ENCODE assay signal across 29 cellular contexts in genomic region chr6:3352678-3353077, GRCh38.
A peak's percentile ranks its signal among the peaks of the same experiment; 100 is the strongest.
DNase-seq lines count a peak whose midpoint lies in the region; ATAC-seq, FAIRE-seq and TF ChIP-seq lines count a peak whose summit lies in the region.
"Had no signal": no experiment of that assay in that cellular context is flagged by ENCODE, and none has a peak within 500 bp of the region (broad histone marks: within the 10 kb centered on the region; RNA-seq: fewer than 3 reads in every experiment).

No MANE protein-coding gene starts in this region.

- no peak for TF ChIP-seq POLR2A in GM12891 (IDR thresholded peaks at IDR 0.05; ENCODE audit: low read depth, low read length)

- no peaks in the 10 kb centered on the region for H3F3A ChIP-seq in OCI-LY1 (ENCODE audit: insufficient read depth, low read length)

- TF ChIP-seq CTCF in OCI-LY1 (IDR thresholded peaks at IDR 0.05; ENCODE audit: low read length) (no peak), D721Med (IDR thresholded peaks at IDR 0.05; ENCODE audit: insufficient read depth, missing control alignments) (no peak)

- FAIRE-seq in GM12891 (lab: Jason Lieb, UNC), result no peak
- FAIRE-seq in D721Med (lab: Jason Lieb, UNC), result no peak
- FAIRE-seq: H54 had no signal

- DNase-seq in GM12891 (ENCODE audit: insufficient read length, low spot score) (no peak), germinal center (ENCODE audit: low spot score) (peak; percentile 25), posterior vena cava (ENCODE audit: low spot score) (peak; percentile 26), D721Med (ENCODE audit: insufficient read length, low spot score) (no peak)
- no peak for DNase-seq in activated effector memory CD4-positive, alpha-beta T cell treated with anti-CD3 and anti-CD28 coated beads, Interleukin-2, amount 50 U/mL, for 16 hours
- DNase-seq: activated B cell treated with CpG ODN at 0.5 μM for 24 hours; activated CD4-positive, alpha-beta T cell treated with anti-CD3 and anti-CD28 coated beads, Interleukin-2, amount 50 U/mL, for 1 hour; activated CD8-positive, alpha-beta memory T cell treated with anti-CD3 and anti-CD28 coated beads, Interleukin-2, amount 10 ng/mL, durations not matched to agents 7 days and 5 days; activated naive CD4-positive, alpha-beta T cell treated with Interleukin-2 at 50 U/mL for 16 hours; activated T-cell treated with anti-CD3 and anti-CD28 coated beads, Interleukin-2, amount 50 U/mL, for 72 hours; Calu3; effector CD8-positive, alpha-beta T cell; erythroblast; KG1; natural killer cell; NCI-H1436 treated with DMSO at 0.1 percent for 48 hours; NK-92 treated with Interleukin-12 subunit alpha and Interleukin-12 subunit beta, amount 100 ng/mL, for 24 hours; ovary; Peyer's patch; SIG-M5; spleen; stimulated activated CD4-positive, alpha-beta T cell treated with anti-CD3 and anti-CD28 coated beads, Interleukin-2, amount 100 ng/mL, for 48 hours; SW 1271; upper lobe of left lung had no signal

- H3K4me3 ChIP-seq in OCI-LY1 (ENCODE audit: low read depth, low read length, poor library complexity, severe bottlenecking), result peak overlapping the region; percentile 20
- H3K4me3 ChIP-seq: lung, ovary, Peyer's patch, right atrium auricular region, spleen, upper lobe of left lung had no signal

- no peaks in the 10 kb centered on the region for H4K20me1 ChIP-seq in OCI-LY1 (ENCODE audit: insufficient read depth, low read length)

- H3K4me1 ChIP-seq in OCI-LY1 (ENCODE audit: insufficient read depth, low read length, severe bottlenecking), result peaks cover 43% of the 10 kb centered on the region

- ATAC-seq in HG03432 (IDR thresholded peaks at IDR 0.05; ENCODE audit: unreplicated experiment), result no peak
- ATAC-seq: activated CD8-positive, alpha-beta memory T cell treated with anti-CD3 and anti-CD28 coated beads, Interleukin-2, amount 10 ng/mL, durations not matched to agents 7 days and 5 days; activated T-cell treated with anti-CD3 and anti-CD28 coated beads, Interleukin-2, amount 50 U/mL, for 72 hours; natural killer cell had no signal

- no peaks in the 10 kb centered on the region for H3K79me2 ChIP-seq in OCI-LY1 (ENCODE audit: insufficient read depth, low read length)

- no peak overlapping the region for H2AFZ ChIP-seq in OCI-LY1 (ENCODE audit: low read length)

- no peak overlapping the region; the same call in 1 of the 2 replicates for H3K9ac ChIP-seq in OCI-LY1 (ENCODE audit: low read length)

- peak overlapping the region; percentile 33 for H3K27ac ChIP-seq in OCI-LY1 (ENCODE audit: low read depth, low read length, poor library complexity, severe bottlenecking)
- H3K27ac ChIP-seq: ovary, Peyer's patch, right atrium auricular region had no signal

- no peaks in the 10 kb centered on the region for H3K9me2 ChIP-seq in OCI-LY1 (ENCODE audit: low read depth, low read length)

- peaks cover 3% of the 10 kb centered on the region; the same call in 1 of the 2 replicates for H3K27me3 ChIP-seq in OCI-LY1 (ENCODE audit: insufficient read depth, low read length)
- H3K27me3 ChIP-seq: ovary, Peyer's patch, right atrium auricular region, spleen, upper lobe of left lung had no signal

- no peaks in the 10 kb centered on the region for H3K9me3 ChIP-seq in OCI-LY1 (ENCODE audit: low read length)
- H3K9me3 ChIP-seq: ovary, Peyer's patch, right atrium auricular region, spleen, upper lobe of left lung had no signal

- H3K36me3 ChIP-seq in OCI-LY1 (ENCODE audit: insufficient read depth, low read length), result no peaks in the 10 kb centered on the region
- H3K36me3 ChIP-seq: ovary, Peyer's patch, right atrium auricular region, spleen, upper lobe of left lung had no signal

- intact Hi-C loops in posterior vena cava (cut with DNase I), result no loop called here

- H3K4me2 ChIP-seq in OCI-LY1 (ENCODE audit: low read length), result peak overlapping the region; percentile 52

TF ChIP-seq in GM12891, 5 proteins besides CTCF, POLR2A, EP300 and RAD21:
- TF ChIP-seq SPI1 (IDR thresholded peaks at IDR 0.05; ENCODE audit: low read depth, low read length) (no peak), PAX5 (IDR thresholded peaks at IDR 0.05; ENCODE audit: insufficient read depth, low read length, severe bottlenecking) (peak; percentile 25)

Comparison
In these comparisons a context has a peak if more than half of its experiments do, and no peak if none do; other contexts are left out.
1. DNase-seq: peak in germinal center (single experiment) and posterior vena cava (single experiment); none in GM12891 (single experiment), D721Med (single experiment) and activated effector memory CD4-positive, alpha-beta T cell treated with anti-CD3 and anti-CD28 coated beads, Interleukin-2, amount 50 U/mL, for 16 hours (single experiment).